In the genomic region with DNA sequence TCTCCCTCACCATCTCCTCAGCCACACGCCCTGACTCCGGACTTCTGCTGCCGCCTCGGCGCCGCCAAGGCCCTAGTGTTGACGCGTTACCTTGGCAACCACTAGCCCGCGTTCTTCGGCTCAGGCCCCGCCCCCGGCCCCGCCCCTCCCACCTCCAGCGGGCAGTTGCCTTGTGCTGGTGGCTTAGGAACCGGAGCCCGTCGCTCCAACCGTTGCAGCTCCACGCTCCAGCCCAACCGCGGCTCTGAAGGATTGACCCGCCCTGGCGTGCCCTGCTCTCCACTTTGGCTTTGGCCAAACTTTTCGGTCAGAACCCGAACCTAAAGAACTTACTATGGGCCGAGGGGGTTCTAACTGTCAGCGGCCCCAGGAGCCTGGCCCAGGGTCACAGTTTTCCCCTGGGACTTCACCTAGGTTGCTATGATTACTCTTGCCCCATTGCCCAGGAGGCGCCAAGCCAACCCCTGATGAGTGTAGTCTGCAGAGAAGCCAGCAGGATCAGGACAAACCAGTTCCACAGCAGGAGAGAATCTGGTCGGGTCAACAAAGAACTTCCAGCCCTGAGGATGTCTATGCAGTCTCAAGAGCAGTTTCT, we compare ENCODE assay signal across 9 cellular contexts. TPM values are rescaled to one million over a fixed set of nuclear protein-coding genes. Genes with fewer than 3 reads are reported as not detected.
DNase-seq lines count a peak whose midpoint lies in the region; ATAC-seq and TF ChIP-seq lines count a peak whose summit lies in the region.
"Had no signal": no experiment of that assay in that cellular context is flagged by ENCODE, and none has a peak within 500 bp of the region (broad histone marks: within the 10 kb centered on the region; RNA-seq: fewer than 3 reads in every experiment).

A gene with protein sequence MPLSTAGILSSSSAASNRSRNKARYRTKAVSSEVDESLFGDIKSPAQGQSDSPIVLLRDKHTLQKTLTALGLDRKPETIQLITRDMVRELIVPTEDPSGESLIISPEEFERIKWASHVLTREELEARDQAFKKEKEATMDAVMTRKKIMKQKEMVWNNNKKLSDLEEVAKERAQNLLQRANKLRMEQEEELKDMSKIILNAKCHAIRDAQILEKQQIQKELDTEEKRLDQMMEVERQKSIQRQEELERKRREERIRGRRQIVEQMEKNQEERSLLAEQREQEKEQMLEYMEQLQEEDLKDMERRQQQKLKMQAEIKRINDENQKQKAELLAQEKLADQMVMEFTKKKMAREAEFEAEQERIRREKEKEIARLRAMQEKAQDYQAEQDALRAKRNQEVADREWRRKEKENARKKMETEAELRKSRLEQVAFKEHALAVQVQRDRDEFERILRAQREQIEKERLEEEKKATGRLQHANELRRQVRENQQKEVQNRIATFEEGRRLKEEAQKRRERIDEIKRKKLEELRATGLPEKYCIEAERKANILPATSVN (minus strand): TSS at position 80 of the 595 bp plus-strand sequence. CDS start 67 bp downstream, at position 13.

- H3K4me3 Mint-ChIP-seq in endodermal cell (peak within 1 kb of the TSS; percentile 34), mesothelial cell of epicardium (peak within 1 kb of the TSS; percentile 16)

- DNase-seq in NCI-H1436 (lab: John Stamatoyannopoulos, UW), result peak; percentile 92
- DNase-seq in NCI-H1436 treated with DMSO at 0.1 percent for 48 hours (lab: John Stamatoyannopoulos, UW), result no peak
- DNase-seq in NCI-H510A treated with DMSO at 0.1 percent for 48 hours (lab: John Stamatoyannopoulos, UW), result peak; percentile 83
- peak; percentile 98 for DNase-seq in endodermal cell
- peak; percentile 69 to 72 for DNase-seq in mesothelial cell of epicardium (ENCODE audit: low spot score in 2 of 2, unreplicated experiment in 2 of 2)
- DNase-seq in HuH-7.5 (ENCODE audit: low spot score), result no peak
- no peak for DNase-seq in central memory CD4-positive, alpha-beta T cell

- H3K4me1 Mint-ChIP-seq in endodermal cell, result peaks cover 24% of the 10 kb centered on the region
- H3K4me1 Mint-ChIP-seq in mesothelial cell of epicardium, result peaks cover 27% of the 10 kb centered on the region

- no peaks in the 10 kb centered on the region for H3K36me3 Mint-ChIP-seq in endodermal cell (ENCODE audit: low read depth)
- peaks cover 2% of the 10 kb centered on the region for H3K36me3 Mint-ChIP-seq in mesothelial cell of epicardium

- WGBS in endodermal cell (ENCODE audit: insufficient coverage in 1 of 2, insufficient read length in 1 of 2), 2 experiments, result 12 to 19% methylated on average over 15 to 30 of the region's 30 CpGs

- H3K27ac ChIP-seq in endodermal cell (ENCODE audit: low read depth, low read length), result no peak within 1 kb of the TSS
- H3K27ac ChIP-seq: SJSA1 had no signal

- no peak for TF ChIP-seq CTCF in endodermal cell (conservative IDR thresholded peaks at IDR 0.05)
- no peak for TF ChIP-seq CTCF in mesothelial cell of epicardium (IDR thresholded peaks at IDR 0.05; ENCODE audit: unreplicated experiment)

- H3K27ac Mint-ChIP-seq in endodermal cell (peak within 1 kb of the TSS; percentile 88), mesothelial cell of epicardium (peak within 1 kb of the TSS; percentile 96)

- peaks cover 15% of the 10 kb centered on the region for H3K9me3 Mint-ChIP-seq in endodermal cell
- peaks cover 8% of the 10 kb centered on the region for H3K9me3 Mint-ChIP-seq in mesothelial cell of epicardium

- peaks cover 12% of the 10 kb centered on the region for H3K4me1 ChIP-seq in endodermal cell (ENCODE audit: control insufficient read depth, insufficient read depth, low read length)
- H3K4me1 ChIP-seq: SJSA1 had no signal

- peak within 1 kb of the TSS; percentile 49 for H3K4me3 ChIP-seq in endodermal cell (ENCODE audit: low read length)
- H3K4me3 ChIP-seq: SJSA1 had no signal

- peaks cover 27% of the 10 kb centered on the region for H3K27me3 Mint-ChIP-seq in endodermal cell (ENCODE audit: insufficient read depth)
- peaks cover 2% of the 10 kb centered on the region for H3K27me3 Mint-ChIP-seq in mesothelial cell of epicardium (ENCODE audit: low read depth)

- H3K36me3 ChIP-seq in endodermal cell (ENCODE audit: control insufficient read depth, insufficient read depth, low read length), result no peaks in the 10 kb centered on the region
- H3K36me3 ChIP-seq: SJSA1 had no signal

- ATAC-seq in GM18873 (IDR thresholded peaks at IDR 0.05; ENCODE audit: low FRiP score, unreplicated experiment), result no peak

- peaks cover 16% of the 10 kb centered on the region for H3K9me3 ChIP-seq in endodermal cell (ENCODE audit: control insufficient read depth, low read length)
- H3K9me3 ChIP-seq: SJSA1 had no signal

- H3K9ac ChIP-seq in endodermal cell (ENCODE audit: extremely low read depth, low read length, poor library complexity, severe bottlenecking), result peak within 1 kb of the TSS; percentile 55

- H3K27me3 ChIP-seq in endodermal cell (ENCODE audit: control insufficient read depth, insufficient read depth, low read length, poor library complexity, severe bottlenecking), result peaks cover 6% of the 10 kb centered on the region
- H3K27me3 ChIP-seq: SJSA1 had no signal

RNA-seq across cellular contexts. Expression of the gene that starts here (rescaled TPM):
- under 1 TPM; 0.49 to 0.55 TPM for total RNA-seq in endodermal cell
- 0.96 TPM for polyA plus RNA-seq in endodermal cell (2013, experiment 1 of 2)
- polyA plus RNA-seq in endodermal cell (2013, experiment 2 of 2), result 0.54 TPM
- total RNA-seq in mesothelial cell of epicardium, result 0.18 to 0.20 TPM (median 0.20 TPM) in 3 replicates

Comparison
In these comparisons a context has a peak if more than half of its experiments do, and no peak if none do; other contexts are left out.
1. DNase-seq: peak in NCI-H1436 (single experiment) and NCI-H510A treated with DMSO at 0.1 percent for 48 hours (single experiment); none in NCI-H1436 treated with DMSO at 0.1 percent for 48 hours (single experiment), HuH-7.5 (single experiment) and central memory CD4-positive, alpha-beta T cell (single experiment).
2. Peak in DNase-seq, H3K4me3 ChIP-seq and H3K9ac ChIP-seq in endodermal cell; RNA of the gene not detected or under 1 TPM.
3. Peak in DNase-seq in mesothelial cell of epicardium; RNA of the gene not detected or under 1 TPM.